1 cellular context compared by ENCODE assay signal in genomic region chr2:241110089-241110606, GRCh38.
TF ChIP-seq lines count a peak whose summit lies in the region.

No MANE protein-coding gene starts in this region.

TF ChIP-seq in GM12878, 131 proteins besides CTCF, POLR2A, EP300 and RAD21:
- TF ChIP-seq SMARCA5 (IDR thresholded peaks at IDR 0.05) (no peak), ESRRA (IDR thresholded peaks at IDR 0.05; ENCODE audit: low read length) (no peak), PBX3 (IDR thresholded peaks at IDR 0.05; ENCODE audit: insufficient replicate concordance, low read depth, low read length) (no peak), ATF2 (IDR thresholded peaks at IDR 0.05; ENCODE audit: low read length) (no peak), STAT1 (conservative IDR thresholded peaks at IDR 0.05) (no peak), SRF (IDR thresholded peaks at IDR 0.05; ENCODE audit: low read depth in 2 of 2, low read length in 2 of 2) (no peak), MLLT1 (IDR thresholded peaks at IDR 0.05) (peak; percentile 97), ZBTB11 (CRISPR knock-in tag; IDR thresholded peaks at IDR 0.05) (no peak), E2F8 (IDR thresholded peaks at IDR 0.05; ENCODE audit: low read depth, partially characterized antibody) (no peak), HDGF (IDR thresholded peaks at IDR 0.05) (0 out of 2 replicates have a peak, but pooled peaks have one; percentile 10), RFX5 (IDR thresholded peaks at IDR 0.05; ENCODE audit: low read depth, low read length) (no peak)
